3 cellular contexts compared by ENCODE assay signal in the genomic region with DNA sequence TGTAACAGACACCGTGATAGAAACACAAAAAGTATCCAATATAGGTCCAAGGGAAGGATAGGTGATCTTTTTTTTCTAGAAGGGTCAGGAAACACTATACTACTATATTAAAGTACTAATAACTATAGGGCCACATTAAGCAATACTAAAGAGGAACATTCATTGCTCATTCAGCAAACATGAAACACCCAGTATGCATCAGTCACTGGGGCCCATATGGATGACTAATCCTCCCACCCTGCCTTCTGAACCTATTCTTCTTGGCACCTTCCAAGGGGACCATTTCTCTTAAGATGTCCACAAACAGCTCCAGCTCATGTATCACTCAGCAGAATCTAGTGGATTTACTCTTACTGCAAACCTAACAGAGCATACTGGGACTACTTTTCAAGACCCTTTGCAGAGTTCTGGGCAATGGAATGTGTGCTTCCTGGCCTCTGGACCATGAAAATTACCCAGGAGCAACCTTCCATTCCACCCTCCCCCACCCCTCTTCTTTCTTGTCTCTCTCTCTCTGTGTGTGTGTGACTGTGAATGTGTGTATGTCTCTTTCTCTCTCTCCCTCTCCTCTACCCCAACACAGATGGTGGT.
TF ChIP-seq lines count a peak whose summit lies in the region.

No MANE protein-coding gene starts in this region.

TF ChIP-seq in SK-N-SH, 30 proteins besides CTCF, POLR2A, EP300 and RAD21 (continued from another document):
- no peak for TF ChIP-seq USF2 (IDR thresholded peaks at IDR 0.05; ENCODE audit: borderline replicate concordance, low read depth, low read length)
- TF ChIP-seq NFIC (IDR thresholded peaks at IDR 0.05; ENCODE audit: borderline replicate concordance): 0 out of 2 replicates have a peak, but pooled peaks have one; percentile 23
- peak; percentile 20 for TF ChIP-seq JUND (IDR thresholded peaks at IDR 0.05)
- TF ChIP-seq POLR2AphosphoS5 (IDR thresholded peaks at IDR 0.05; ENCODE audit: low read depth, low read length): no peak
- TF ChIP-seq TCF12 (IDR thresholded peaks at IDR 0.05): peak; percentile 11; the same call in 1 of the 2 replicates
- no peak for TF ChIP-seq RCOR1 (IDR thresholded peaks at IDR 0.05; ENCODE audit: low read length)

TF ChIP-seq in SK-N-SH treated with all-trans-retinoic acid at 6 μM for 48 hours, 23 proteins besides CTCF, POLR2A, EP300 and RAD21 (continued from another document):
- TF ChIP-seq, protein P1, sequence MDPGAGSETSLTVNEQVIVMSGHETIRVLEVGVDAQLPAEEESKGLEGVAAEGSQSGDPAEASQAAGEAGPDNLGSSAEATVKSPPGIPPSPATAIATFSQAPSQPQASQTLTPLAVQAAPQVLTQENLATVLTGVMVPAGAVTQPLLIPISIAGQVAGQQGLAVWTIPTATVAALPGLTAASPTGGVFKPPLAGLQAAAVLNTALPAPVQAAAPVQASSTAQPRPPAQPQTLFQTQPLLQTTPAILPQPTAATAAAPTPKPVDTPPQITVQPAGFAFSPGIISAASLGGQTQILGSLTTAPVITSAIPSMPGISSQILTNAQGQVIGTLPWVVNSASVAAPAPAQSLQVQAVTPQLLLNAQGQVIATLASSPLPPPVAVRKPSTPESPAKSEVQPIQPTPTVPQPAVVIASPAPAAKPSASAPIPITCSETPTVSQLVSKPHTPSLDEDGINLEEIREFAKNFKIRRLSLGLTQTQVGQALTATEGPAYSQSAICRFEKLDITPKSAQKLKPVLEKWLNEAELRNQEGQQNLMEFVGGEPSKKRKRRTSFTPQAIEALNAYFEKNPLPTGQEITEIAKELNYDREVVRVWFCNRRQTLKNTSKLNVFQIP (CRISPR knock-in tag; IDR thresholded peaks at IDR 0.05; ENCODE audit: borderline replicate concordance, low read depth): no peak
- TF ChIP-seq PPARA (CRISPR knock-in tag; IDR thresholded peaks at IDR 0.05; ENCODE audit: borderline replicate concordance) (no peak), ZFP3 (CRISPR knock-in tag; IDR thresholded peaks at IDR 0.05) (no peak), CSDC2 (CRISPR knock-in tag; IDR thresholded peaks at IDR 0.05) (no peak), GLIS3 (CRISPR knock-in tag; IDR thresholded peaks at IDR 0.05) (no peak), TOX (CRISPR knock-in tag; IDR thresholded peaks at IDR 0.05; ENCODE audit: borderline replicate concordance) (no peak)

TF ChIP-seq in endothelial cell of umbilical vein, 7 proteins besides CTCF, POLR2A, EP300 and RAD21 (continued from another document):
- TF ChIP-seq JUN (IDR thresholded peaks at IDR 0.05; ENCODE audit: borderline replicate concordance, insufficient read depth, insufficient read length, low read depth): no peak
- TF ChIP-seq MYC (IDR thresholded peaks at IDR 0.05; ENCODE audit: low read depth, low read length): no peak
- no peak for TF ChIP-seq MAX (IDR thresholded peaks at IDR 0.05; ENCODE audit: insufficient read depth, insufficient read length)
